ENCODE assay signal across 8 cellular contexts in genomic region chr14:77980475-77981321, GRCh38.
DNase-seq lines count a peak whose midpoint lies in the region; ATAC-seq and TF ChIP-seq lines count a peak whose summit lies in the region.

No MANE protein-coding gene starts in this region.

- peak overlapping the region; percentile 84 for H3K27ac ChIP-seq in substantia nigra (ENCODE audit: low read depth, low read length, poor library complexity, severe bottlenecking)

- intact Hi-C loops in MCF 10A (cut with micrococcal nuclease): no loop called here

- no peak overlapping the region for H3K27ac Mint-ChIP-seq in MCF 10A (ENCODE audit: low read depth, unreplicated experiment)

- no peaks in the 10 kb centered on the region for H3K9me3 Mint-ChIP-seq in MCF 10A (ENCODE audit: unreplicated experiment)

- no peak for ATAC-seq in GM21717 (IDR thresholded peaks at IDR 0.05; ENCODE audit: unreplicated experiment)

- no peak for TF ChIP-seq CTCF in MCF 10A (IDR thresholded peaks at IDR 0.05; ENCODE audit: unreplicated experiment)

- no peaks in the 10 kb centered on the region for H3K27me3 Mint-ChIP-seq in MCF 10A (ENCODE audit: insufficient read depth, unreplicated experiment)

- no TSS peak for BruUV-seq in MCF 10A (replicated peaks; lab: Mats Ljungman, UMichigan)

- POLR2A ChIA-PET in MCF 10A (lab: Yijun Ruan, JAX): no interaction called here

- DNase-seq in NCI-H1092 treated with DMSO at 0.1 percent for 48 hours (lab: John Stamatoyannopoulos, UW) (peak; percentile 60), NCI-H1092 (lab: John Stamatoyannopoulos, UW) (no peak), MCF 10A (ENCODE audit: unreplicated experiment) (no peak), left kidney (ENCODE audit: low read depth, low spot score) (peak; percentile 84), substantia nigra (lab: John Stamatoyannopoulos, UW) (peak in 18 of 49 donors; percentile 9 to 65 (median 26)), epidermal melanocyte (ENCODE audit: insufficient read length, low spot score) (no peak), GOT3 (lab: John Stamatoyannopoulos, UW) (no peak)

- H3K4me3 Mint-ChIP-seq in MCF 10A (ENCODE audit: unreplicated experiment): peak overlapping the region; percentile 13

- no peaks in the 10 kb centered on the region for H3K36me3 Mint-ChIP-seq in MCF 10A (ENCODE audit: insufficient read depth, unreplicated experiment)

- CTCF ChIA-PET in MCF 10A (lab: Yijun Ruan, JAX): no interaction called here

- H3K4me1 Mint-ChIP-seq in MCF 10A (ENCODE audit: insufficient read depth, unreplicated experiment): peaks cover 6% of the 10 kb centered on the region

Comparison
In these comparisons a context has a peak if more than half of its experiments do, and no peak if none do; other contexts are left out.
1. DNase-seq: peak in NCI-H1092 treated with DMSO at 0.1 percent for 48 hours (single experiment) and left kidney (single experiment); none in NCI-H1092 (single experiment), MCF 10A (single experiment), epidermal melanocyte (single experiment) and GOT3 (single experiment).